9 cellular contexts compared by ENCODE assay signal in genomic region chr5:173327084-173327947, GRCh38. TPM values are rescaled to one million over a fixed set of nuclear protein-coding genes. Genes with fewer than 3 reads are reported as not detected.
DNase-seq lines count a peak whose midpoint lies in the region; ATAC-seq and TF ChIP-seq lines count a peak whose summit lies in the region.
"Had no signal": no experiment of that assay in that cellular context is flagged by ENCODE, and none has a peak within 500 bp of the region (broad histone marks: within the 10 kb centered on the region; RNA-seq: fewer than 3 reads in every experiment).

No MANE protein-coding gene starts in this region.

- TF ChIP-seq CTCF in KMS-11 (conservative IDR thresholded peaks at IDR 0.05; ENCODE audit: low read depth, low read length), result no peak
- TF ChIP-seq CTCF in cardiac fibroblast (IDR thresholded peaks at IDR 0.05; ENCODE audit: low read depth, low read length), result no peak
- TF ChIP-seq CTCF in CD14-positive monocyte (IDR thresholded peaks at IDR 0.05), result no peak

- DNase-seq in Daoy (ENCODE audit: low read depth) (peak; percentile 63), cardiac fibroblast (ENCODE audit: low read depth in 2 of 2) (peak; percentile 67 to 75), CD14-positive monocyte (ENCODE audit: low spot score) (no peak), HPDE6-E6E7 (ENCODE audit: extremely low spot score) (no peak), DMS79 treated with DMSO at 0.1 percent for 48 hours (lab: John Stamatoyannopoulos, UW) (no peak)

- no peaks in the 10 kb centered on the region for H3K9me3 ChIP-seq in muscle layer of duodenum (ENCODE audit: control insufficient read depth in 1 of 2, low read length in 2 of 2)
- H3K9me3 ChIP-seq: neutrophil had no signal

- H3K4me2 ChIP-seq in KMS-11, result peak overlapping the region; percentile 84

- H3K79me2 ChIP-seq in KMS-11 (ENCODE audit: insufficient read depth, low read depth), result no peaks in the 10 kb centered on the region

- peaks cover 36% of the 10 kb centered on the region for H3K4me1 Mint-ChIP-seq in CD14-positive monocyte

- peaks cover 0 to 1% of the 10 kb centered on the region in 2 donors for H3K36me3 Mint-ChIP-seq in CD14-positive monocyte

- no peak overlapping the region for H3K27ac Mint-ChIP-seq in CD14-positive monocyte

- intact Hi-C loops in CD14-positive monocyte (cut with micrococcal nuclease), result no loop called here

- no peak for ATAC-seq in HG03175 (IDR thresholded peaks at IDR 0.05; ENCODE audit: unreplicated experiment)

- H3K4me3 Mint-ChIP-seq in CD14-positive monocyte, result peak overlapping the region in 1 of 2 donors; percentile 93

- peaks cover 88 to 100% (median 90%) of the 10 kb centered on the region in 3 donors for H3K27me3 Mint-ChIP-seq in CD14-positive monocyte (ENCODE audit: low read depth in 3 of 3)

- no peaks in the 10 kb centered on the region for H4K20me1 ChIP-seq in KMS-11 (ENCODE audit: insufficient read depth)

- peaks cover 0 to 20% (median 14%) of the 10 kb centered on the region in 7 donors for H3K9me3 Mint-ChIP-seq in CD14-positive monocyte

- H2AFZ ChIP-seq in KMS-11 (ENCODE audit: low read depth), result peak overlapping the region; percentile 90

- H3K4me3 ChIP-seq in KMS-11 (IDR thresholded peaks at IDR 0.05; ENCODE audit: insufficient read depth, low read depth, low read length), result no peak overlapping the region
- H3K4me3 ChIP-seq in cardiac fibroblast (replicated peaks in 1 of 2; ENCODE audit: low read depth in 2 of 2, low read length in 2 of 2), result peak overlapping the region; percentile 76 to 85
- H3K4me3 ChIP-seq in muscle layer of duodenum (ENCODE audit: low read depth in 1 of 2, low read length in 2 of 2), result peak overlapping the region; percentile 45 to 71

- H3K4me1 ChIP-seq in KMS-11 (ENCODE audit: low read depth, poor library complexity, severe bottlenecking) (peaks cover 4% of the 10 kb centered on the region), muscle layer of duodenum (ENCODE audit: control insufficient read depth in 1 of 2, insufficient read depth in 2 of 2, low read length in 2 of 2) (peaks cover 4 to 47% of the 10 kb centered on the region in 2 donors)

- H3K27ac ChIP-seq in KMS-11 (no peak overlapping the region), muscle layer of duodenum (ENCODE audit: low read length) (no peak overlapping the region)
- H3K27ac ChIP-seq: neutrophil had no signal

- H3K27me3 ChIP-seq in KMS-11 (ENCODE audit: insufficient read depth, low read depth) (no peaks in the 10 kb centered on the region), muscle layer of duodenum (ENCODE audit: low read depth, low read length) (peaks cover 37% of the 10 kb centered on the region)

- H3K9ac ChIP-seq in KMS-11, result peak overlapping the region; percentile 61; the same call in 1 of the 2 replicates

- H3K36me3 ChIP-seq in KMS-11 (ENCODE audit: insufficient read depth) (no peaks in the 10 kb centered on the region), muscle layer of duodenum (ENCODE audit: control insufficient read depth in 1 of 2, insufficient read depth in 2 of 2, low read length in 2 of 2) (no peaks in the 10 kb centered on the region)
- H3K36me3 ChIP-seq: neutrophil had no signal

RNA-seq across cellular contexts. Expression of gene STC2, which starts 0.9 kb away (rescaled TPM):
- 144 and 149 TPM in 2 replicates for total RNA-seq in Daoy (2014; rRNA removed; shearing (Covaris generic))
- polyA plus RNA-seq in CD14-positive monocyte, result not detected

Comparison
In these comparisons a context has a peak if more than half of its experiments do, and no peak if none do; other contexts are left out.
1. DNase-seq: peak in Daoy (single experiment) and cardiac fibroblast (2 of 2); none in CD14-positive monocyte (single experiment), HPDE6-E6E7 (single experiment) and DMS79 treated with DMSO at 0.1 percent for 48 hours (single experiment).